In the genomic region with DNA sequence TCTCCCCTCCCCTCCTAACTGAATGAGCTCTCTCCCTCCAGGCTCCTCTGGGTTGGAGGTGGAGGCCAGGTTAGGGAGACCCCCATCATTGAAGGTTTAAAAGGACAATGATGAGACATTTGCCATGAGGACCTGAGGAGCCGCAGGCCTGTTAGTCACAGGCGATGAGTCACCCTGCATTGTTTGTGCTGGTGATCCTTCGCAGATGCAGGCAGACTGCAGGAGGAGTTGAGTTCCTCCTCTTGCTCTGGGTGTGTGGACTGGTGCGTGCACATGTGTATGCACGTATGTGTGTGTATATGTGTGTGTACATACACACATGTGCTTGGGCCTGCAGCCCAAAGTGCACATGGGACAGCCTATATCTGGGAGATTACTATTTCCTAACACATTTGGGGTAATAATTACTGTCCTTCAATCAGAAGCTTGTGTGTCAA, we compare ENCODE assay signal across 8 cellular contexts. TPM values are rescaled to one million over a fixed set of nuclear protein-coding genes. Genes with fewer than 3 reads are reported as not detected.
DNase-seq lines count a peak whose midpoint lies in the region; ATAC-seq and TF ChIP-seq lines count a peak whose summit lies in the region.

No MANE protein-coding gene starts in this region.

- CTCF ChIA-PET in activated naive CD4-positive, alpha-beta T cell treated with anti-CD3 and anti-CD28 coated beads for 36 hours (lab: Charles Lee), result interaction anchor here (0.6 to 1.0 kb wide), 2 partner anchors 15 to 18 kb away, joined by 3 to 5 read pairs; no protein-coding TSS in a partner anchor
- CTCF ChIA-PET in activated naive CD4-positive, alpha-beta T cell treated with anti-CD3 and anti-CD28 coated beads, Interleukin-2, amount 10 ng/mL, durations not matched to agents 7 days and 5 days (lab: Charles Lee), result interaction anchor here (1.0 to 1.2 kb wide), 2 partner anchors 17 to 450 kb away, joined by 3 read pairs; no protein-coding TSS in a partner anchor
- CTCF ChIA-PET in activated CD4-positive, alpha-beta memory T cell treated with anti-CD3 and anti-CD28 coated beads for 36 hours (lab: Charles Lee), result interaction anchor here (1.5 kb wide), 1 partner anchor 11 kb away, joined by 5 read pairs; no protein-coding TSS in a partner anchor

- no peak for TF ChIP-seq EP300 in gastroesophageal sphincter (IDR thresholded peaks at IDR 0.05)

- no peaks in the 10 kb centered on the region for H3K9me3 ChIP-seq in gastroesophageal sphincter

- H3K4me1 Mint-ChIP-seq in activated naive CD4-positive, alpha-beta T cell treated with anti-CD3 and anti-CD28 coated beads for 36 hours (ENCODE audit: low read depth), result no peaks in the 10 kb centered on the region
- no peaks in the 10 kb centered on the region for H3K4me1 Mint-ChIP-seq in activated naive CD4-positive, alpha-beta T cell treated with anti-CD3 and anti-CD28 coated beads, Interleukin-2, amount 10 ng/mL, durations not matched to agents 7 days and 5 days
- no peaks in the 10 kb centered on the region for H3K4me1 Mint-ChIP-seq in activated CD4-positive, alpha-beta memory T cell treated with anti-CD3 and anti-CD28 coated beads for 36 hours (ENCODE audit: low read depth)
- no peaks in the 10 kb centered on the region for H3K4me1 Mint-ChIP-seq in endothelial cell (ENCODE audit: unreplicated experiment)

- peak; percentile 62 for DNase-seq in activated naive CD4-positive, alpha-beta T cell treated with anti-CD3 and anti-CD28 coated beads for 36 hours
- DNase-seq in activated naive CD4-positive, alpha-beta T cell treated with anti-CD3 and anti-CD28 coated beads, Interleukin-2, amount 10 ng/mL, durations not matched to agents 7 days and 5 days, result no peak
- peak; percentile 57 for DNase-seq in activated CD4-positive, alpha-beta memory T cell treated with anti-CD3 and anti-CD28 coated beads for 36 hours
- DNase-seq in sciatic nerve (ENCODE audit: low spot score) (peak; percentile 75), endothelial cell (ENCODE audit: low spot score) (no peak)

- POLR2A ChIA-PET in activated CD4-positive, alpha-beta memory T cell treated with anti-CD3 and anti-CD28 coated beads for 36 hours (lab: Charles Lee), result interaction anchor here (0.6 kb wide), 1 partner anchor 270 kb away, joined by 3 read pairs; no protein-coding TSS in a partner anchor

- no peaks in the 10 kb centered on the region for H3K9me3 Mint-ChIP-seq in activated naive CD4-positive, alpha-beta T cell treated with anti-CD3 and anti-CD28 coated beads for 36 hours
- H3K9me3 Mint-ChIP-seq in activated naive CD4-positive, alpha-beta T cell treated with anti-CD3 and anti-CD28 coated beads, Interleukin-2, amount 10 ng/mL, durations not matched to agents 7 days and 5 days, result no peaks in the 10 kb centered on the region
- no peaks in the 10 kb centered on the region for H3K9me3 Mint-ChIP-seq in activated CD4-positive, alpha-beta memory T cell treated with anti-CD3 and anti-CD28 coated beads for 36 hours
- H3K9me3 Mint-ChIP-seq in endothelial cell (ENCODE audit: unreplicated experiment), result no peaks in the 10 kb centered on the region

- no CpG with 5 or more reads among the region's 5 CpGs for WGBS in gastroesophageal sphincter (ENCODE audit: low coverage in 1 of 2), 2 donors

- no peak for TF ChIP-seq CTCF in gastroesophageal sphincter (IDR thresholded peaks at IDR 0.05)
- no peak for TF ChIP-seq CTCF in endothelial cell (IDR thresholded peaks at IDR 0.05; ENCODE audit: unreplicated experiment)

- H3K27me3 ChIP-seq in gastroesophageal sphincter, result no peaks in the 10 kb centered on the region

- no peak overlapping the region for H3K4me3 Mint-ChIP-seq in activated naive CD4-positive, alpha-beta T cell treated with anti-CD3 and anti-CD28 coated beads for 36 hours
- no peak overlapping the region for H3K4me3 Mint-ChIP-seq in activated naive CD4-positive, alpha-beta T cell treated with anti-CD3 and anti-CD28 coated beads, Interleukin-2, amount 10 ng/mL, durations not matched to agents 7 days and 5 days
- H3K4me3 Mint-ChIP-seq in activated CD4-positive, alpha-beta memory T cell treated with anti-CD3 and anti-CD28 coated beads for 36 hours, result no peak overlapping the region
- H3K4me3 Mint-ChIP-seq in endothelial cell (ENCODE audit: unreplicated experiment), result no peak overlapping the region

- peaks cover 2 to 59% (median 29%) of the 10 kb centered on the region in 3 donors for H3K4me1 ChIP-seq in gastroesophageal sphincter

- H3K27me3 Mint-ChIP-seq in activated naive CD4-positive, alpha-beta T cell treated with anti-CD3 and anti-CD28 coated beads for 36 hours (ENCODE audit: low read depth), result no peaks in the 10 kb centered on the region
- peaks cover 18% of the 10 kb centered on the region for H3K27me3 Mint-ChIP-seq in activated naive CD4-positive, alpha-beta T cell treated with anti-CD3 and anti-CD28 coated beads, Interleukin-2, amount 10 ng/mL, durations not matched to agents 7 days and 5 days
- peaks cover 15% of the 10 kb centered on the region for H3K27me3 Mint-ChIP-seq in activated CD4-positive, alpha-beta memory T cell treated with anti-CD3 and anti-CD28 coated beads for 36 hours
- peaks cover 9% of the 10 kb centered on the region for H3K27me3 Mint-ChIP-seq in endothelial cell (ENCODE audit: unreplicated experiment)

- no peaks in the 10 kb centered on the region for H3K36me3 Mint-ChIP-seq in activated naive CD4-positive, alpha-beta T cell treated with anti-CD3 and anti-CD28 coated beads for 36 hours (ENCODE audit: low read depth)
- H3K36me3 Mint-ChIP-seq in activated naive CD4-positive, alpha-beta T cell treated with anti-CD3 and anti-CD28 coated beads, Interleukin-2, amount 10 ng/mL, durations not matched to agents 7 days and 5 days, result no peaks in the 10 kb centered on the region
- H3K36me3 Mint-ChIP-seq in activated CD4-positive, alpha-beta memory T cell treated with anti-CD3 and anti-CD28 coated beads for 36 hours, result no peaks in the 10 kb centered on the region
- no peaks in the 10 kb centered on the region for H3K36me3 Mint-ChIP-seq in endothelial cell (ENCODE audit: low read depth, unreplicated experiment)

- H3K27ac Mint-ChIP-seq in activated naive CD4-positive, alpha-beta T cell treated with anti-CD3 and anti-CD28 coated beads for 36 hours, result no peak overlapping the region
- no peak overlapping the region for H3K27ac Mint-ChIP-seq in activated naive CD4-positive, alpha-beta T cell treated with anti-CD3 and anti-CD28 coated beads, Interleukin-2, amount 10 ng/mL, durations not matched to agents 7 days and 5 days
- H3K27ac Mint-ChIP-seq in activated CD4-positive, alpha-beta memory T cell treated with anti-CD3 and anti-CD28 coated beads for 36 hours, result no peak overlapping the region
- H3K27ac Mint-ChIP-seq in endothelial cell (ENCODE audit: unreplicated experiment), result no peak overlapping the region

- no peak for TF ChIP-seq POLR2A in gastroesophageal sphincter (IDR thresholded peaks at IDR 0.05)

- H3K4me3 ChIP-seq in gastroesophageal sphincter, result no peak overlapping the region

- intact Hi-C loops in activated naive CD4-positive, alpha-beta T cell treated with anti-CD3 and anti-CD28 coated beads for 36 hours (cut with micrococcal nuclease), result no loop called here
- intact Hi-C loops in activated CD4-positive, alpha-beta memory T cell treated with anti-CD3 and anti-CD28 coated beads for 36 hours (cut with micrococcal nuclease), result no loop called here
- intact Hi-C loops in sciatic nerve (cut with DNase I), result no loop called here

- peak; percentile 82 for ATAC-seq in gastroesophageal sphincter
- peak; percentile 82 for ATAC-seq in sciatic nerve
- no peak for ATAC-seq in GM18498 (IDR thresholded peaks at IDR 0.05; ENCODE audit: unreplicated experiment)
- ATAC-seq in GM18867 (IDR thresholded peaks at IDR 0.05; ENCODE audit: unreplicated experiment), result no peak

- peak overlapping the region in 3 of 4 donors; percentile 38 to 55 (median 51) for H3K27ac ChIP-seq in gastroesophageal sphincter

- H3K36me3 ChIP-seq in gastroesophageal sphincter, result no peaks in the 10 kb centered on the region

RNA-seq across cellular contexts. Expression of gene MCFD2, which starts 42.0 kb away (rescaled TPM):
- total RNA-seq in activated naive CD4-positive, alpha-beta T cell treated with anti-CD3 and anti-CD28 coated beads for 36 hours, result 10 to 100 TPM; 30.1 to 30.2 TPM
- 10 to 100 TPM; 31.4 to 36.5 TPM for total RNA-seq in activated CD4-positive, alpha-beta memory T cell treated with anti-CD3 and anti-CD28 coated beads for 36 hours
- 10 to 100 TPM; 81.7 to 89.5 (median 85.4) TPM for total RNA-seq in gastroesophageal sphincter
- total RNA-seq in sciatic nerve, result 90.5 TPM
- 121 TPM for total RNA-seq in endothelial cell (ENCODE audit: unreplicated experiment)

Comparison
In these comparisons a context has a peak if more than half of its experiments do, and no peak if none do; other contexts are left out.
1. DNase-seq: peak in activated naive CD4-positive, alpha-beta T cell treated with anti-CD3 and anti-CD28 coated beads for 36 hours (single experiment), activated CD4-positive, alpha-beta memory T cell treated with anti-CD3 and anti-CD28 coated beads for 36 hours (single experiment) and sciatic nerve (single experiment); none in activated naive CD4-positive, alpha-beta T cell treated with anti-CD3 and anti-CD28 coated beads, Interleukin-2, amount 10 ng/mL, durations not matched to agents 7 days and 5 days (single experiment) and endothelial cell (single experiment).
2. ATAC-seq: peak in gastroesophageal sphincter (single experiment) and sciatic nerve (single experiment); none in GM18498 (single experiment) and GM18867 (single experiment).